8 cellular contexts compared by ENCODE assay signal in the genomic region with DNA sequence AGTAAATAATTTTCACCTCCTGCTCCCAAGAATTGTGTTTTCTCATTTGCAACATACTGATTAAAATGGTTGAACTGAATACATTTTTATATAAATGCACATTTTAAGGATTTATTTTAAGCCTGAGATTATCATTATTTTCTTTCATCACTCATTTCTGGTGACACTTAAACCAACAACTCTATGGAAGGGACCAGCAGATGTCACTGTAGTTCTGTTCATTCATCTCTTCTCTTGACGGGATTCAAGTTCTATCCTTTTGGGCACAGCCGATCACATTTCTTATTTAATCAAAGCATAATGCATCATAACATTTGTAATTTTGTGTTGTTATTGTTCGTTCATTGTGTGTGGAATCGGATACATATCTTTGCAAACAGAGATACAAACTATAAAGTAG.
DNase-seq lines count a peak whose midpoint lies in the region; ATAC-seq, FAIRE-seq and TF ChIP-seq lines count a peak whose summit lies in the region.

No MANE protein-coding gene starts in this region.

- H3K27ac ChIP-seq in foreskin keratinocyte, result no peak overlapping the region

- no peaks in the 10 kb centered on the region for H3K27me3 ChIP-seq in foreskin keratinocyte

- peak; percentile 61 for TF ChIP-seq CTCF in foreskin keratinocyte (conservative IDR thresholded peaks at IDR 0.05)

- DNase-seq in SIG-M5 treated with dmso at 0.1 percent for 504 hours (lab: John Stamatoyannopoulos, UW; ENCODE audit: unreplicated experiment), result peak; percentile 6
- no peak for DNase-seq in SIG-M5 (lab: John Stamatoyannopoulos, UW)
- DNase-seq in RPMI8226, result peak; percentile 42
- peak in 1 of 2 donors; percentile 13 for DNase-seq in foreskin keratinocyte
- peak; percentile 49 for DNase-seq in retina
- DNase-seq in GM12891 (ENCODE audit: insufficient read length, low spot score), result no peak
- no peak for DNase-seq in left lobe of liver (ENCODE audit: low spot score)

- no peaks in the 10 kb centered on the region for H3K4me1 ChIP-seq in foreskin keratinocyte

- ATAC-seq in foreskin keratinocyte, result no peak
- no peak for ATAC-seq in HG02759 (IDR thresholded peaks at IDR 0.05; ENCODE audit: unreplicated experiment)
- ATAC-seq in left lobe of liver, result no peak

- TF ChIP-seq POLR2A in GM12891 (IDR thresholded peaks at IDR 0.05; ENCODE audit: low read depth, low read length), result no peak

- FAIRE-seq in GM12891 (lab: Jason Lieb, UNC), result no peak

TF ChIP-seq in GM12891, 5 proteins besides CTCF, POLR2A, EP300 and RAD21:
- TF ChIP-seq PAX5 (IDR thresholded peaks at IDR 0.05; ENCODE audit: insufficient read depth, low read length, severe bottlenecking), result no peak
- no peak for TF ChIP-seq POLR2AphosphoS5 (IDR thresholded peaks at IDR 0.05; ENCODE audit: low read depth, low read length)
- no peak for TF ChIP-seq TAF1 (IDR thresholded peaks at IDR 0.05; ENCODE audit: low read depth, low read length)
- TF ChIP-seq POU2F2 (IDR thresholded peaks at IDR 0.05; ENCODE audit: low read depth, low read length), result no peak
- no peak for TF ChIP-seq SPI1 (IDR thresholded peaks at IDR 0.05; ENCODE audit: low read depth, low read length)

Comparison
In these comparisons a context has a peak if more than half of its experiments do, and no peak if none do; other contexts are left out.
1. DNase-seq: peak in SIG-M5 treated with dmso at 0.1 percent for 504 hours (single experiment), RPMI8226 (single experiment) and retina (single experiment); none in SIG-M5 (single experiment), GM12891 (single experiment) and left lobe of liver (single experiment).